Comparison of ENCODE assay signal across 2 cellular contexts in genomic region chr17:17812211-17813054, GRCh38.
TF ChIP-seq lines count a peak whose summit lies in the region.

No MANE protein-coding gene starts in this region.

TF ChIP-seq in HEK293, 187 proteins besides CTCF, POLR2A, EP300 and RAD21 (continued from another document):
- peak; percentile 33; the same call in 1 of the 2 replicates for TF ChIP-seq KLF17 (tag by site-specific recombination; IDR thresholded peaks at IDR 0.05)
- TF ChIP-seq SP3 (tag by site-specific recombination; IDR thresholded peaks at IDR 0.05) = no peak
- no peak for TF ChIP-seq ZNF350 (tag by site-specific recombination; IDR thresholded peaks at IDR 0.05)
- TF ChIP-seq ZNF701 (tag by site-specific recombination; IDR thresholded peaks at IDR 0.05) = no peak
- TF ChIP-seq REPIN1 (tag by site-specific recombination; IDR thresholded peaks at IDR 0.05; ENCODE audit: low read depth) = no peak
- TF ChIP-seq ZNF555 (tag by site-specific recombination; conservative IDR thresholded peaks at IDR 0.05) = no peak
- TF ChIP-seq ZNF214 (tag by site-specific recombination; IDR thresholded peaks at IDR 0.05; ENCODE audit: borderline replicate concordance) = no peak
- TF ChIP-seq ZFP41 (tag by site-specific recombination; IDR thresholded peaks at IDR 0.05; ENCODE audit: borderline replicate concordance) = no peak
- no peak for TF ChIP-seq ZNF585B (tag by site-specific recombination; IDR thresholded peaks at IDR 0.05)
- TF ChIP-seq EGR2 (tag by site-specific recombination; IDR thresholded peaks at IDR 0.05; ENCODE audit: low read depth) = peak; percentile 28; the same call in 1 of the 2 replicates
- TF ChIP-seq PRDM4 (tag by site-specific recombination; IDR thresholded peaks at IDR 0.05) = no peak
- TF ChIP-seq GLIS2 (tag by site-specific recombination; IDR thresholded peaks at IDR 0.05) = peak; percentile 89
- TF ChIP-seq ZSCAN16 (tag by site-specific recombination; IDR thresholded peaks at IDR 0.05) = no peak
- peak; percentile 43 for TF ChIP-seq ZFHX2 (tag by site-specific recombination; conservative IDR thresholded peaks at IDR 0.05)
- peak; percentile 80; the same call in 1 of the 2 replicates for TF ChIP-seq BCL11A (tag by site-specific recombination; IDR thresholded peaks at IDR 0.05; ENCODE audit: low read depth)
- no peak for TF ChIP-seq SALL2 (tag by site-specific recombination; IDR thresholded peaks at IDR 0.05; ENCODE audit: borderline replicate concordance)
- TF ChIP-seq ZNF416 (tag by site-specific recombination; IDR thresholded peaks at IDR 0.05) = no peak

TF ChIP-seq in GM12878, 131 proteins besides CTCF, POLR2A, EP300 and RAD21 (continued from another document):
- TF ChIP-seq ZNF384 (IDR thresholded peaks at IDR 0.05; ENCODE audit: borderline replicate concordance, low read depth, low read length) = no peak
- 0 out of 2 replicates have a peak, but pooled peaks have one; percentile 33 for TF ChIP-seq TARDBP (IDR thresholded peaks at IDR 0.05; ENCODE audit: borderline replicate concordance)
- no peak for TF ChIP-seq E2F4 (IDR thresholded peaks at IDR 0.05; ENCODE audit: low read depth, low read length)
- no peak for TF ChIP-seq MTA2 (IDR thresholded peaks at IDR 0.05; ENCODE audit: low read depth)
- no peak for TF ChIP-seq ZNF592 (IDR thresholded peaks at IDR 0.05)
TF ChIP-seq in GM12878: peak in this region for 13.
